ENCODE assay signal across 6 cellular contexts in genomic region chr5:155311721-155312120, GRCh38.
"Had no signal": no experiment of that assay in that cellular context is flagged by ENCODE, and none has a peak within 500 bp of the region (broad histone marks: within the 10 kb centered on the region; RNA-seq: fewer than 3 reads in every experiment).

No MANE protein-coding gene starts in this region.

- H3K36me3 Mint-ChIP-seq: IgD-negative memory B cell had no signal

- FAIRE-seq: HepG2, K562 had no signal

- H3K4me3 ChIP-seq: K562 had no signal

- H3K9me3 Mint-ChIP-seq: IgD-negative memory B cell had no signal

- H3K4me1 Mint-ChIP-seq: IgD-negative memory B cell had no signal

- H3K27ac ChIP-seq: HL-60 had no signal

- H3K27ac Mint-ChIP-seq: IgD-negative memory B cell had no signal

- DNase-seq: IMR-90, KBM-7 had no signal
